Comparison of ENCODE assay signal across 9 cellular contexts in the genomic region with DNA sequence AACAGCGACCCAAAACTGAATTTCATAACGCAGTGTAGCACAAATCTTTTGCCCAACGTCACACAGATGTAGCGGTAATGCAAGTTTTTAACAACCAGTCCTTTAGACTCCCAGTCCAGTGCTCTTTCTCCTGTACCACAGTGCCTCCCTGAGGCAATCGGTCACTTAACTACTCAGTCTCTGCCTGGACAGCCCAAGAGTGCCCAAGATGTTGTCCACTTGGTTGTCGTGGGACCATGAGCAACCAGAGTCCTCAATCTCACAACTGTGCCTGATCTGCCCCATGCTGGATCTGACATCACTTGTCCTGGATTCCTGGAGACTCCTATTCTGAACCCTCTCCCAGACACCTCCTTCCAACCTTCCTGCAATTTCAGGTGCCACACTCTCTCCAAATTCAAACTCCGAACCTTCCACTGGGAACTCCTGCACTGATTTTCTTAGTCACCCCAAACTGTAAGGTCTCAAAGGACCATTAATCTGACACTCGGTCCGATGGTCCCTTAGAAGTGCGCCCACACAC. TPM values are rescaled to one million over a fixed set of nuclear protein-coding genes. Genes with fewer than 3 reads are reported as not detected.
DNase-seq lines count a peak whose midpoint lies in the region; FAIRE-seq and TF ChIP-seq lines count a peak whose summit lies in the region.
"Had no signal": no experiment of that assay in that cellular context is flagged by ENCODE, and none has a peak within 500 bp of the region (broad histone marks: within the 10 kb centered on the region; RNA-seq: fewer than 3 reads in every experiment).

No MANE protein-coding gene starts in this region.

- peak overlapping the region; percentile 74 to 92 (median 88) for H3K27ac ChIP-seq in Peyer's patch
- peak overlapping the region; percentile 92 for H3K27ac ChIP-seq in duodenal mucosa (ENCODE audit: low read depth, low read length)

- H3K4me1 ChIP-seq in Peyer's patch (peaks cover 0 to 10% (median 0%) of the 10 kb centered on the region in 4 donors), duodenal mucosa (ENCODE audit: control insufficient read depth in 1 of 2, insufficient read depth in 2 of 2, low read length in 2 of 2) (peaks cover 8 to 15% of the 10 kb centered on the region in 2 donors)

- peaks cover 2% of the 10 kb centered on the region; the same call in 1 of the 2 replicates for H3K27me3 Mint-ChIP-seq in HFFc6 (ENCODE audit: insufficient read depth)

- H3K36me3 ChIP-seq in Peyer's patch (no peaks in the 10 kb centered on the region), duodenal mucosa (ENCODE audit: control insufficient read depth in 1 of 2, insufficient read depth in 2 of 2, low read length in 2 of 2) (no peaks in the 10 kb centered on the region)

- H3K36me3 Mint-ChIP-seq in HFFc6 (ENCODE audit: low read depth): no peaks in the 10 kb centered on the region

- H3K9ac ChIP-seq in duodenal mucosa (ENCODE audit: low read depth in 1 of 2, low read length in 2 of 2): peak overlapping the region; percentile 81 to 91

- H3K9me3 ChIP-seq in Peyer's patch (no peaks in the 10 kb centered on the region), duodenal mucosa (ENCODE audit: control insufficient read depth in 1 of 2, low read length in 2 of 2) (no peaks in the 10 kb centered on the region)

- peak overlapping the region; percentile 99 for H3K27ac Mint-ChIP-seq in HFFc6

- H3K9me3 Mint-ChIP-seq in HFFc6: no peaks in the 10 kb centered on the region

- H3K4me3 Mint-ChIP-seq in HFFc6: peak overlapping the region; percentile 98

- peak; percentile 28 for FAIRE-seq in GM12891 (lab: Jason Lieb, UNC)
- FAIRE-seq: colon had no signal

- H3K27me3 ChIP-seq in Peyer's patch (no peaks in the 10 kb centered on the region), duodenal mucosa (ENCODE audit: control insufficient read depth in 1 of 2, insufficient read depth in 2 of 2, low read length in 2 of 2) (no peaks in the 10 kb centered on the region)

- peaks cover 38% of the 10 kb centered on the region for H3K4me1 Mint-ChIP-seq in HFFc6 (ENCODE audit: low read depth)

- TF ChIP-seq POLR2A in GM12891 (IDR thresholded peaks at IDR 0.05; ENCODE audit: low read depth, low read length) (no peak), Peyer's patch (IDR thresholded peaks at IDR 0.05) (no peak)

- TF ChIP-seq CTCF in HFFc6 (IDR thresholded peaks at IDR 0.05): no peak
- TF ChIP-seq CTCF in Peyer's patch (IDR thresholded peaks at IDR 0.05): peak in 1 of 6 experiments; percentile 19

- DNase-seq in GM12891 (ENCODE audit: insufficient read length, low spot score) (no peak), HFFc6 (peak; percentile 5), Peyer's patch (peak in 1 of 3 donors; percentile 48), mucosa of gallbladder (ENCODE audit: low spot score) (peak; percentile 16), foreskin melanocyte (no peak), DMS 273 (lab: John Stamatoyannopoulos, UW; ENCODE audit: unreplicated experiment) (no peak), HPDE6-E6E7 (ENCODE audit: extremely low spot score) (no peak)

- H3K4me3 ChIP-seq in Peyer's patch (peak overlapping the region; percentile 60 to 73 (median 64)), duodenal mucosa (ENCODE audit: low read depth in 1 of 2, low read length in 2 of 2) (peak overlapping the region; percentile 90 to 95)

TF ChIP-seq in GM12891, 5 proteins besides CTCF, POLR2A, EP300 and RAD21:
- TF ChIP-seq PAX5 (IDR thresholded peaks at IDR 0.05; ENCODE audit: insufficient read depth, low read length, severe bottlenecking) (no peak), POLR2AphosphoS5 (IDR thresholded peaks at IDR 0.05; ENCODE audit: low read depth, low read length) (no peak), TAF1 (IDR thresholded peaks at IDR 0.05; ENCODE audit: low read depth, low read length) (no peak), SPI1 (IDR thresholded peaks at IDR 0.05; ENCODE audit: low read depth, low read length) (no peak), POU2F2 (IDR thresholded peaks at IDR 0.05; ENCODE audit: low read depth, low read length) (no peak)
TF ChIP-seq in GM12891: peak in this region for 0.

RNA-seq across cellular contexts. Expression of gene MMGT1, which starts 0.7 kb away (rescaled TPM):
- polyA plus RNA-seq in GM12891 (2012; ENCODE audit: low read depth, missing spikeins): 6.5 TPM
- total RNA-seq in HFFc6 (2021; fragmentation: NEBNext Ultra II Directional; extraction: Animal tissue kit (Norgen Biotek cat#: 25700)): 10 to 100 TPM; 28.5 to 34.4 (median 31.5) TPM
- total RNA-seq in Peyer's patch: 10 to 100 TPM in 3 of 4 donors, 1 to 10 TPM in 1; 9.9 to 21.5 (median 13.5) TPM
- total RNA-seq in mucosa of gallbladder: 28.1 TPM

RNA-seq across cellular contexts. Expression of gene SLC9A6, which starts 12.1 kb away (rescaled TPM):
- 2.8 TPM for polyA plus RNA-seq in GM12891 (2012; ENCODE audit: low read depth, missing spikeins)
- 10 to 100 TPM; 16.0 to 22.7 (median 18.6) TPM for total RNA-seq in HFFc6 (2021; fragmentation: NEBNext Ultra II Directional; extraction: Animal tissue kit (Norgen Biotek cat#: 25700))
- total RNA-seq in Peyer's patch: 10 to 100 TPM in 3 of 4 donors, 1 to 10 TPM in 1; 9.9 to 28.7 (median 17.3) TPM
- 13.3 TPM for total RNA-seq in mucosa of gallbladder

Comparison
In these comparisons a context has a peak if more than half of its experiments do, and no peak if none do; other contexts are left out.
1. DNase-seq: peak in HFFc6 (single experiment) and mucosa of gallbladder (single experiment); none in GM12891 (single experiment), foreskin melanocyte (single experiment), DMS 273 (single experiment) and HPDE6-E6E7 (single experiment).